In genomic region chr10:110215751-110216150, GRCh38 we compare ENCODE assay signal across 15 cellular contexts. TPM values are rescaled to one million over a fixed set of nuclear protein-coding genes. Genes with fewer than 3 reads are reported as not detected.
DNase-seq lines count a peak whose midpoint lies in the region; ATAC-seq and TF ChIP-seq lines count a peak whose summit lies in the region.
"Had no signal": no experiment of that assay in that cellular context is flagged by ENCODE, and none has a peak within 500 bp of the region (broad histone marks: within the 10 kb centered on the region; RNA-seq: fewer than 3 reads in every experiment).

No MANE protein-coding gene starts in this region.

- H3K4me3 ChIP-seq in H7 (ENCODE audit: insufficient read depth, low read depth, low read length) (no peak overlapping the region), NB4 (ENCODE audit: low read depth, low read length) (no peak overlapping the region), sigmoid colon (no peak overlapping the region)
- H3K4me3 ChIP-seq in CD8-positive, alpha-beta T cell (ENCODE audit: low read depth, low read length), result no peak overlapping the region

- H3K36me3 Mint-ChIP-seq in chondrocyte (ENCODE audit: low read depth) (no peaks in the 10 kb centered on the region), Calu3 (ENCODE audit: insufficient read depth, unreplicated experiment) (peaks cover 8% of the 10 kb centered on the region)
- H3K36me3 Mint-ChIP-seq in activated T-cell treated with anti-CD3 and anti-CD28 coated beads, Interleukin-2, amount 50 U/mL, for 24 hours (ENCODE audit: low read depth), result no peaks in the 10 kb centered on the region
- H3K36me3 Mint-ChIP-seq in CD8-positive, alpha-beta T cell, result peaks cover 4% of the 10 kb centered on the region
- H3K36me3 Mint-ChIP-seq: activated naive CD8-positive, alpha-beta T cell had no signal

- H3K27me3 ChIP-seq in H7 (ENCODE audit: control insufficient read depth, insufficient read depth, low read length), result peaks cover 26% of the 10 kb centered on the region
- no peaks in the 10 kb centered on the region for H3K27me3 ChIP-seq in sigmoid colon
- no peaks in the 10 kb centered on the region for H3K27me3 ChIP-seq in CD8-positive, alpha-beta T cell (ENCODE audit: insufficient read depth, low read length)

- POLR2A ChIA-PET in CD8-positive, alpha-beta T cell (lab: Charles Lee), result no interaction called here

- TF ChIP-seq EP300 in sigmoid colon (IDR thresholded peaks at IDR 0.05), result no peak

- H3K36me3 ChIP-seq in H7 (replicated peaks; ENCODE audit: control insufficient read depth, insufficient read depth, low read length), result no peaks in the 10 kb centered on the region
- no peaks in the 10 kb centered on the region for H3K36me3 ChIP-seq in sigmoid colon
- H3K36me3 ChIP-seq in CD8-positive, alpha-beta T cell (ENCODE audit: insufficient read depth, low read length), result no peaks in the 10 kb centered on the region

- 22 to 54% methylated on average over 2 of the region's 2 CpGs for WGBS in sigmoid colon, 2 donors

- peaks cover 0 to 57% (median 44%) of the 10 kb centered on the region in 4 donors for H3K4me1 ChIP-seq in sigmoid colon
- H3K4me1 ChIP-seq in CD8-positive, alpha-beta T cell (ENCODE audit: insufficient read depth, low read length), result peaks cover 15% of the 10 kb centered on the region

- DNase-seq in H7 (peak; percentile 51), NB4 (ENCODE audit: low read depth) (peak; percentile 74), chondrocyte (ENCODE audit: low spot score) (no peak), sigmoid colon (no peak), NCI-H2171 treated with DMSO at 0.1 percent for 48 hours (lab: John Stamatoyannopoulos, UW) (no peak), Calu3 (no peak)
- DNase-seq in activated T-cell treated with anti-CD3 and anti-CD28 coated beads, Interleukin-2, amount 50 U/mL, for 24 hours, result no peak
- DNase-seq in CD8-positive, alpha-beta T cell, result no peak
- DNase-seq: activated CD4-positive, CD25-positive, alpha-beta regulatory T cell treated with anti-CD3 and anti-CD28 coated beads, Interleukin-2, amount 50 U/mL, for 72 hours; hypothalamus; NCI-H2107; retina; stimulated activated CD4-positive, alpha-beta T cell treated with anti-CD3 and anti-CD28 coated beads, Interleukin-2, amount 100 ng/mL, for 48 hours had no signal

- CTCF ChIA-PET in CD8-positive, alpha-beta T cell (lab: Charles Lee), result interaction anchor here (2.1 kb wide), 1 partner anchor 78 kb away, joined by 6 read pairs; no protein-coding TSS in a partner anchor
- CTCF ChIA-PET in Calu3 (lab: Charles Lee), result no interaction called here

- H3K4me3 Mint-ChIP-seq in chondrocyte (ENCODE audit: unreplicated experiment), result no peak overlapping the region
- H3K4me3 Mint-ChIP-seq in activated T-cell treated with anti-CD3 and anti-CD28 coated beads, Interleukin-2, amount 50 U/mL, for 24 hours, result no peak overlapping the region
- H3K4me3 Mint-ChIP-seq in CD8-positive, alpha-beta T cell, result no peak overlapping the region
- no peak overlapping the region for H3K4me3 Mint-ChIP-seq in Calu3 (ENCODE audit: low read depth, unreplicated experiment)
- H3K4me3 Mint-ChIP-seq: activated naive CD8-positive, alpha-beta T cell had no signal

- peak overlapping the region in 3 of 4 donors; percentile 97 to 100 (median 98) for H3K27ac ChIP-seq in sigmoid colon
- H3K27ac ChIP-seq in CD8-positive, alpha-beta T cell (ENCODE audit: low read depth, low read length), result no peak overlapping the region

- no peaks in the 10 kb centered on the region for H3K9me3 ChIP-seq in sigmoid colon
- no peaks in the 10 kb centered on the region for H3K9me3 ChIP-seq in CD8-positive, alpha-beta T cell (ENCODE audit: low read length)

- intact Hi-C loops in sigmoid colon (cut with DNase I) (no loop called here), Calu3 (cut with micrococcal nuclease; ENCODE audit: unreplicated experiment) (no loop called here)
- intact Hi-C loops in CD8-positive, alpha-beta T cell (cut with DNase I, micrococcal nuclease), result no loop called here

- no peak for ATAC-seq in CD8-positive, alpha-beta T cell
- ATAC-seq: left lobe of liver had no signal

- H3K27me3 Mint-ChIP-seq in chondrocyte (ENCODE audit: low read depth) (no peaks in the 10 kb centered on the region), Calu3 (ENCODE audit: unreplicated experiment) (peaks cover 10% of the 10 kb centered on the region)
- no peaks in the 10 kb centered on the region for H3K27me3 Mint-ChIP-seq in activated T-cell treated with anti-CD3 and anti-CD28 coated beads, Interleukin-2, amount 50 U/mL, for 24 hours
- H3K27me3 Mint-ChIP-seq in CD8-positive, alpha-beta T cell (ENCODE audit: low read depth), result peaks cover 2% of the 10 kb centered on the region

- H3K4me1 Mint-ChIP-seq in chondrocyte (ENCODE audit: low read depth), result peaks cover 56% of the 10 kb centered on the region
- peaks cover 51% of the 10 kb centered on the region for H3K4me1 Mint-ChIP-seq in activated T-cell treated with anti-CD3 and anti-CD28 coated beads, Interleukin-2, amount 50 U/mL, for 24 hours (ENCODE audit: low read depth)
- peaks cover 26% of the 10 kb centered on the region for H3K4me1 Mint-ChIP-seq in CD8-positive, alpha-beta T cell (ENCODE audit: low read depth)
- H3K4me1 Mint-ChIP-seq in Calu3 (ENCODE audit: low read depth, unreplicated experiment), result peaks cover 8% of the 10 kb centered on the region

- H3K27ac Mint-ChIP-seq in chondrocyte (ENCODE audit: unreplicated experiment) (peak overlapping the region; percentile 60), Calu3 (ENCODE audit: unreplicated experiment) (no peak overlapping the region)
- H3K27ac Mint-ChIP-seq in activated T-cell treated with anti-CD3 and anti-CD28 coated beads, Interleukin-2, amount 50 U/mL, for 24 hours, result no peak overlapping the region
- H3K27ac Mint-ChIP-seq in CD8-positive, alpha-beta T cell, result no peak overlapping the region
- H3K27ac Mint-ChIP-seq: activated naive CD8-positive, alpha-beta T cell had no signal

- no TSS peak for BruUV-seq in Calu3 (replicated peaks; lab: Mats Ljungman, UMichigan)

- TF ChIP-seq POLR2A in NB4 (IDR thresholded peaks at IDR 0.05; ENCODE audit: extremely low read depth, insufficient read length) (no peak), sigmoid colon (IDR thresholded peaks at IDR 0.05) (no peak)

- no peak for TF ChIP-seq CTCF in NB4 (IDR thresholded peaks at IDR 0.05; ENCODE audit: low read depth, low read length)
- TF ChIP-seq CTCF in chondrocyte (IDR thresholded peaks at IDR 0.05), result no peak
- no peak for TF ChIP-seq CTCF in sigmoid colon (IDR thresholded peaks at IDR 0.05)
- no peak for TF ChIP-seq CTCF in CD8-positive, alpha-beta T cell (IDR thresholded peaks at IDR 0.05)
- TF ChIP-seq CTCF in Calu3 (IDR thresholded peaks at IDR 0.05; ENCODE audit: unreplicated experiment), result no peak

- H3K9me3 Mint-ChIP-seq in chondrocyte (ENCODE audit: low read depth), result no peaks in the 10 kb centered on the region
- no peaks in the 10 kb centered on the region for H3K9me3 Mint-ChIP-seq in activated T-cell treated with anti-CD3 and anti-CD28 coated beads, Interleukin-2, amount 50 U/mL, for 24 hours
- no peaks in the 10 kb centered on the region for H3K9me3 Mint-ChIP-seq in CD8-positive, alpha-beta T cell
- no peaks in the 10 kb centered on the region for H3K9me3 Mint-ChIP-seq in Calu3 (ENCODE audit: low read depth, unreplicated experiment)

RNA-seq across cellular contexts. Expression of gene MXI1, which starts 8.3 kb away (rescaled TPM):
- 9.2 and 10.3 TPM in 2 replicates for total RNA-seq in H7 (2014; rRNA removed; shearing (Covaris generic))
- total RNA-seq in chondrocyte (17.0 to 30.2 TPM (median 26.8 TPM) in 3 replicates), sigmoid colon (100 to 1,000 TPM in 3 of 4 donors, 10 to 100 TPM in 1; 92.0 to 148 (median 107) TPM), Calu3 (2022) (8.1 and 8.4 TPM in 2 replicates)
- polyA plus RNA-seq in sigmoid colon, result 10 to 100 TPM; 52.2 to 84.7 (median 84.2) TPM
- 10 to 100 TPM; 55.3 to 57.0 TPM for total RNA-seq in CD8-positive, alpha-beta T cell

Comparison
In these comparisons a context has a peak if more than half of its experiments do, and no peak if none do; other contexts are left out.
1. DNase-seq: peak in H7 (single experiment) and NB4 (single experiment); none in chondrocyte (single experiment), sigmoid colon (single experiment), NCI-H2171 treated with DMSO at 0.1 percent for 48 hours (single experiment), activated T-cell treated with anti-CD3 and anti-CD28 coated beads, Interleukin-2, amount 50 U/mL, for 24 hours (single experiment), CD8-positive, alpha-beta T cell (0 of 7) and Calu3 (single experiment).